Comparison of ENCODE assay signal across 21 cellular contexts in genomic region chr16:35523991-35524390, GRCh38.
DNase-seq lines count a peak whose midpoint lies in the region; ATAC-seq lines count a peak whose summit lies in the region.
"Had no signal": no experiment of that assay in that cellular context is flagged by ENCODE, and none has a peak within 500 bp of the region (broad histone marks: within the 10 kb centered on the region; RNA-seq: fewer than 3 reads in every experiment).

No MANE protein-coding gene starts in this region.

- peaks cover 28% of the 10 kb centered on the region for H3K9me3 Mint-ChIP-seq in activated CD8-positive, alpha-beta T cell treated with anti-CD3 and anti-CD28 coated beads, Interleukin-2, amount 10 ng/mL, durations not matched to agents 7 days and 5 days (ENCODE audit: insufficient read depth)
- peaks cover 21% of the 10 kb centered on the region for H3K9me3 Mint-ChIP-seq in activated CD4-positive, alpha-beta T cell treated with anti-CD3 and anti-CD28 coated beads, Interleukin-2, amount 10 ng/mL, durations not matched to agents 7 days and 5 days

- POLR2A ChIA-PET in activated CD8-positive, alpha-beta T cell treated with anti-CD3 and anti-CD28 coated beads, Interleukin-2, amount 10 ng/mL, durations not matched to agents 7 days and 5 days (lab: Charles Lee), result no interaction called here
- POLR2A ChIA-PET in activated CD4-positive, alpha-beta T cell treated with anti-CD3 and anti-CD28 coated beads, Interleukin-2, amount 10 ng/mL, durations not matched to agents 7 days and 5 days (lab: Charles Lee), result no interaction called here

- CTCF ChIA-PET in activated CD8-positive, alpha-beta T cell treated with anti-CD3 and anti-CD28 coated beads, Interleukin-2, amount 10 ng/mL, durations not matched to agents 7 days and 5 days (lab: Charles Lee), result no interaction called here
- CTCF ChIA-PET in activated CD4-positive, alpha-beta T cell treated with anti-CD3 and anti-CD28 coated beads, Interleukin-2, amount 10 ng/mL, durations not matched to agents 7 days and 5 days (lab: Charles Lee), result no interaction called here

- no peaks in the 10 kb centered on the region for H3K36me3 Mint-ChIP-seq in activated CD8-positive, alpha-beta T cell treated with anti-CD3 and anti-CD28 coated beads, Interleukin-2, amount 10 ng/mL, durations not matched to agents 7 days and 5 days (ENCODE audit: low read depth)
- H3K36me3 Mint-ChIP-seq in activated CD4-positive, alpha-beta T cell treated with anti-CD3 and anti-CD28 coated beads, Interleukin-2, amount 10 ng/mL, durations not matched to agents 7 days and 5 days (ENCODE audit: low read depth), result no peaks in the 10 kb centered on the region

- H3K4me3 Mint-ChIP-seq in activated CD8-positive, alpha-beta T cell treated with anti-CD3 and anti-CD28 coated beads, Interleukin-2, amount 10 ng/mL, durations not matched to agents 7 days and 5 days, result no peak overlapping the region
- H3K4me3 Mint-ChIP-seq in activated CD4-positive, alpha-beta T cell treated with anti-CD3 and anti-CD28 coated beads, Interleukin-2, amount 10 ng/mL, durations not matched to agents 7 days and 5 days, result no peak overlapping the region
- H3K4me3 Mint-ChIP-seq: CD4-positive, alpha-beta T cell; T-helper 17 cell had no signal

- H3K27ac Mint-ChIP-seq in activated CD8-positive, alpha-beta T cell treated with anti-CD3 and anti-CD28 coated beads, Interleukin-2, amount 10 ng/mL, durations not matched to agents 7 days and 5 days, result no peak overlapping the region
- H3K27ac Mint-ChIP-seq in activated CD4-positive, alpha-beta T cell treated with anti-CD3 and anti-CD28 coated beads, Interleukin-2, amount 10 ng/mL, durations not matched to agents 7 days and 5 days, result no peak overlapping the region
- H3K27ac Mint-ChIP-seq: CD4-positive, alpha-beta T cell; T-helper 17 cell had no signal

- no peaks in the 10 kb centered on the region for H3K27me3 Mint-ChIP-seq in activated CD8-positive, alpha-beta T cell treated with anti-CD3 and anti-CD28 coated beads, Interleukin-2, amount 10 ng/mL, durations not matched to agents 7 days and 5 days (ENCODE audit: low read depth)
- H3K27me3 Mint-ChIP-seq in activated CD4-positive, alpha-beta T cell treated with anti-CD3 and anti-CD28 coated beads, Interleukin-2, amount 10 ng/mL, durations not matched to agents 7 days and 5 days, result no peaks in the 10 kb centered on the region
- H3K27me3 Mint-ChIP-seq: CD4-positive, alpha-beta T cell; T-helper 17 cell had no signal

- no peaks in the 10 kb centered on the region for H3K4me1 Mint-ChIP-seq in activated CD8-positive, alpha-beta T cell treated with anti-CD3 and anti-CD28 coated beads, Interleukin-2, amount 10 ng/mL, durations not matched to agents 7 days and 5 days (ENCODE audit: low read depth)
- H3K4me1 Mint-ChIP-seq in activated CD4-positive, alpha-beta T cell treated with anti-CD3 and anti-CD28 coated beads, Interleukin-2, amount 10 ng/mL, durations not matched to agents 7 days and 5 days, result no peaks in the 10 kb centered on the region
- H3K4me1 Mint-ChIP-seq: T-helper 17 cell had no signal

- DNase-seq in NCI-H2227 (lab: John Stamatoyannopoulos, UW; ENCODE audit: unreplicated experiment) (peak; percentile 12), NCI-H2227 treated with DMSO at 0.1 percent for 48 hours (lab: John Stamatoyannopoulos, UW) (no peak), NCI-H1694 (lab: John Stamatoyannopoulos, UW) (peak; percentile 84), NCI-H2171 (lab: John Stamatoyannopoulos, UW) (peak; percentile 6), pons (ENCODE audit: low spot score) (peak; percentile 15)
- DNase-seq in activated CD8-positive, alpha-beta T cell treated with anti-CD3 and anti-CD28 coated beads, Interleukin-2, amount 10 ng/mL, durations not matched to agents 7 days and 5 days, result no peak
- DNase-seq in activated CD4-positive, alpha-beta T cell treated with anti-CD3 and anti-CD28 coated beads, Interleukin-2, amount 10 ng/mL, durations not matched to agents 7 days and 5 days, result no peak
- DNase-seq: CD4-positive, alpha-beta T cell; DMS79; EL; GDM1; GM23248; H7; MV-4-11; NCI-H345; NCI-H510A treated with DMSO at 0.1 percent for 48 hours; NCI-H774; PC-9; T-helper 17 cell had no signal

- no peak for ATAC-seq in activated CD8-positive, alpha-beta T cell treated with anti-CD3 and anti-CD28 coated beads, Interleukin-2, amount 10 ng/mL, durations not matched to agents 7 days and 5 days
- ATAC-seq: GM12878, Right ventricle myocardium inferior, T-helper 17 cell had no signal

Comparison
In these comparisons a context has a peak if more than half of its experiments do, and no peak if none do; other contexts are left out.
1. DNase-seq: peak in NCI-H2227 (single experiment), NCI-H1694 (single experiment), NCI-H2171 (single experiment) and pons (single experiment); none in NCI-H2227 treated with DMSO at 0.1 percent for 48 hours (single experiment), activated CD8-positive, alpha-beta T cell treated with anti-CD3 and anti-CD28 coated beads, Interleukin-2, amount 10 ng/mL, durations not matched to agents 7 days and 5 days (single experiment) and activated CD4-positive, alpha-beta T cell treated with anti-CD3 and anti-CD28 coated beads, Interleukin-2, amount 10 ng/mL, durations not matched to agents 7 days and 5 days (single experiment).